Comparison of ENCODE assay signal across 34 cellular contexts in the genomic region with DNA sequence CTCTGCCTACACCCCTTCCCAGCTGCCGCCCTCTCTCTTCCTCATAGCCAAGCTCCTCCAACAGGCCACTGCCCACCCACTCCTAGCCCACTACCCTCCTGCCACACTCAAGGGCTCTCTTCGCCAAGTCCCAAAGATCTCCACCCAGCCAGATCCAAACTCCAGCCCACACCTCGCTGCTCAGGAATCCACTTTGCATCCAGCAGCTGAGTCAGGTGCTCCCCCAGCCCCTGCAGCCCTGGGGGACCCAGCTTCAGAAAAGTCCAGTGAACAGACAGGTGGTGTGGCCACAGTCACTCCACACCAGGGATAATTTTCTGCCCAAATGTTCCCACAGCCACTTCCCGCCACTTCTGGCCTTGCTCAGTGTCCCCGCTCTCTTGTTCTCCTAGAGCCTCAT. TPM values are rescaled to one million over a fixed set of nuclear protein-coding genes. Genes with fewer than 3 reads are reported as not detected.
"Had no signal": no experiment of that assay in that cellular context is flagged by ENCODE, and none has a peak within 500 bp of the region (broad histone marks: within the 10 kb centered on the region; RNA-seq: fewer than 3 reads in every experiment).

No MANE protein-coding gene starts in this region.

- H3K36me3 ChIP-seq: Peyer's patch, SJSA1 had no signal

- H3K9me3 ChIP-seq: Peyer's patch, SJSA1 had no signal

- DNase-seq: activated CD4-positive, alpha-beta T cell treated with anti-CD3 and anti-CD28 coated beads for 36 hours; activated CD4-positive, alpha-beta T cell treated with anti-CD3 and anti-CD28 coated beads, Interleukin-2, amount 10 ng/mL, durations not matched to agents 7 days and 5 days; activated CD4-positive, alpha-beta T cell treated with anti-CD3 and anti-CD28 coated beads, Interleukin-2, amount 50 U/mL, for 48 hours; activated CD8-positive, alpha-beta memory T cell treated with anti-CD3 and anti-CD28 coated beads, Interleukin-2, amount 50 U/mL, for 4 hours; activated CD8-positive, alpha-beta T cell treated with anti-CD3 and anti-CD28 coated beads, Interleukin-2, amount 10 ng/mL, durations not matched to agents 7 days and 5 days; activated effector memory CD4-positive, alpha-beta T cell treated with Interleukin-2 at 50 U/mL for 16 hours; activated naive CD4-positive, alpha-beta T cell treated with anti-CD3 and anti-CD28 coated beads, Interleukin-2, amount 10 ng/mL, durations not matched to agents 7 days and 5 days; activated naive CD8-positive, alpha-beta T cell treated with anti-CD3 and anti-CD28 coated beads, Interleukin-2, amount 50 U/mL, for 24 hours; activated T-cell treated with anti-CD3 and anti-CD28 coated beads, Interleukin-2, amount 50 U/mL, for 48 hours; anterior cingulate cortex; central memory CD4-positive, alpha-beta T cell; Kasumi-1; KG1; MM.1S; MV-4-11; NCI-H1092; NCI-H1436 treated with DMSO at 0.1 percent for 48 hours; NCI-H1694 treated with DMSO at 0.1 percent for 48 hours; NCI-H2029; NCI-H345; NCI-H524 treated with DMSO at 0.1 percent for 48 hours; NCI-H748 treated with DMSO at 0.1 percent for 48 hours; NK-92 treated with Interleukin-12 subunit alpha and Interleukin-12 subunit beta, amount 100 ng/mL, for 24 hours; PC-3; Peyer's patch; RPMI8226; SHP77 treated with DMSO at 0.1 percent for 48 hours; SW 1271; T-helper 1 cell; T-helper 2 cell; T-helper 9 cell had no signal

- ATAC-seq: activated CD4-positive, alpha-beta T cell treated with anti-CD3 and anti-CD28 coated beads for 36 hours; activated CD4-positive, CD25-positive, alpha-beta regulatory T cell treated with anti-CD3 and anti-CD28 coated beads, Interleukin-2, amount 50 U/mL, for 24 hours; activated CD8-positive, alpha-beta T cell treated with anti-CD3 and anti-CD28 coated beads, Interleukin-2, amount 10 ng/mL, durations not matched to agents 7 days and 5 days; activated naive CD8-positive, alpha-beta T cell treated with anti-CD3 and anti-CD28 coated beads, Interleukin-2, amount 50 U/mL, for 24 hours; PC-3 had no signal

- H3K4me1 ChIP-seq: Peyer's patch, SJSA1 had no signal

- H3K27me3 ChIP-seq: Peyer's patch had no signal

- H3K27ac ChIP-seq: Peyer's patch, SJSA1 had no signal

- H3K4me3 ChIP-seq: Peyer's patch, SJSA1 had no signal

RNA-seq across cellular contexts. Expression of gene OGDHL, which starts 10.9 kb away (rescaled TPM):
- total RNA-seq: activated CD4-positive, alpha-beta T cell treated with anti-CD3 and anti-CD28 coated beads, Interleukin-2, amount 10 ng/mL, durations not matched to agents 7 days and 5 days; bronchial epithelial cell; SJSA1 had no signal
